ENCODE assay signal across 8 cellular contexts in the genomic region with DNA sequence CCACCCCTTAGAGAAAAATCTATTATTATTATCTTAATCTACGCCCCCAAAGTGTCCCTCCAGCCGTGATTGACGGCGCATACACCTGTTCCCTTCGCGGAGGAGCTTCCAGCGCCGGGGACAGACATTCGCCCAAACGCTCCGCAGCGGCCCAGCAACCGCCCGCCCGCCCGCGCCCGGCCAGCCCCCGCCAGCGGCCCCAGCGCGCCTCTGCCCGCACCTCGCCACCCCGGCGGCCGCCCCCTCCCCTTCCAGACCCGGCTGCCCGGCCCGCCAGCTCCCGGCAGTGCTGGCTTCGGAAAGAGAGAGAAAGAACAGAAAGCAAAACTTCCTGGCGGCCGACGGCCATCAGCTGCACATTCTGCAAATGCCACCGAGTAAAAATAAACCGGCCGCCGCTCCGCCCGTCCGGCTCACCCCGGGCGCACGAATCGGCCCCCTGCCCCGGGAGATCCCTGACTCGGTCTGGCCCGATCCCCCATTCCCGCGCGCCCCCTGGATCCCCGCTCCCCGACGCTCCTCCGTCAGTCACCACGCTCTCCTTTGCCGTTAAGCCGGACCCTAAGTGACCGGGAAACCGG. TPM values are rescaled to one million over a fixed set of nuclear protein-coding genes. Genes with fewer than 3 reads are reported as not detected.
A peak's percentile ranks its signal among the peaks of the same experiment; 100 is the strongest.
DNase-seq lines count a peak whose midpoint lies in the region; ATAC-seq and TF ChIP-seq lines count a peak whose summit lies in the region.

No MANE protein-coding gene starts in this region.

- H3K36me3 Mint-ChIP-seq in neural progenitor cell = no peaks in the 10 kb centered on the region

- H3K79me2 ChIP-seq in neural progenitor cell (ENCODE audit: low read depth) = peaks cover 14% of the 10 kb centered on the region

- peaks cover 42% of the 10 kb centered on the region for H3K27me3 ChIP-seq in neural progenitor cell

- H3K27me3 Mint-ChIP-seq in neural progenitor cell (ENCODE audit: insufficient read depth, low read depth) = peaks cover 27% of the 10 kb centered on the region

- H4K20me1 ChIP-seq in neural progenitor cell (ENCODE audit: low read depth) = peaks cover 54% of the 10 kb centered on the region

- peak overlapping the region; percentile 97 for H3K4me2 ChIP-seq in neural progenitor cell

- no peak overlapping the region for H3K27ac ChIP-seq in neural progenitor cell

- H3K4me3 ChIP-seq in epithelial cell of proximal tubule (ENCODE audit: low read depth, low read length) (peak overlapping the region; percentile 62), neural progenitor cell (peak overlapping the region; percentile 91)

- H3F3A ChIP-seq in neural progenitor cell (ENCODE audit: low read depth) = peaks cover 58% of the 10 kb centered on the region

- peaks cover 63% of the 10 kb centered on the region for H3K4me1 ChIP-seq in neural progenitor cell

- H3K27ac Mint-ChIP-seq in neural progenitor cell = no peak overlapping the region

- no peak overlapping the region for H2AFZ ChIP-seq in neural progenitor cell (replicated peaks)

- peaks cover 2% of the 10 kb centered on the region for H3K9me3 Mint-ChIP-seq in neural progenitor cell

- no peak overlapping the region for H3K9ac ChIP-seq in neural progenitor cell

- TF ChIP-seq CTCF in epithelial cell of proximal tubule (conservative IDR thresholded peaks at IDR 0.05; ENCODE audit: low read depth, low read length) (no peak), neural progenitor cell (IDR thresholded peaks at IDR 0.05) (no peak)

- no peak for ATAC-seq in GM18520 (IDR thresholded peaks at IDR 0.05; ENCODE audit: unreplicated experiment)

- DNase-seq in ELR (ENCODE audit: low read depth) = peak; percentile 17
- DNase-seq in OCI-M1 (lab: John Stamatoyannopoulos, UW) = peak; percentile 33
- DNase-seq in epithelial cell of proximal tubule (ENCODE audit: low read depth) = no peak
- DNase-seq in neural progenitor cell (ENCODE audit: low spot score) = peak; percentile 66
- DNase-seq in HuH-7.5 (ENCODE audit: low spot score) = no peak
- no peak for DNase-seq in NK-92 (lab: John Stamatoyannopoulos, UW; ENCODE audit: unreplicated experiment)
- DNase-seq in stimulated activated naive CD4-positive, alpha-beta T cell (lab: John Stamatoyannopoulos, UW) = no peak

- no peaks in the 10 kb centered on the region for H3K9me3 ChIP-seq in neural progenitor cell (ENCODE audit: low read depth)

- H3K36me3 ChIP-seq in neural progenitor cell = no peaks in the 10 kb centered on the region

- H3K4me1 Mint-ChIP-seq in neural progenitor cell = peaks cover 37% of the 10 kb centered on the region

- peak overlapping the region; percentile 96 for H3K4me3 Mint-ChIP-seq in neural progenitor cell

RNA-seq across cellular contexts. Expression of a gene that starts 1.6 kb away (rescaled TPM):
- 11.8 and 17.9 TPM in 2 replicates for total RNA-seq in epithelial cell of proximal tubule
- total RNA-seq in neural progenitor cell (ENCODE audit: low replicate concordance) = 3.4 and 10.1 TPM in 2 replicates

Comparison
In these comparisons a context has a peak if more than half of its experiments do, and no peak if none do; other contexts are left out.
1. DNase-seq: peak in ELR (single experiment), OCI-M1 (single experiment) and neural progenitor cell (single experiment); none in epithelial cell of proximal tubule (single experiment), HuH-7.5 (single experiment), NK-92 (single experiment) and stimulated activated naive CD4-positive, alpha-beta T cell (0 of 6).